In the genomic region with DNA sequence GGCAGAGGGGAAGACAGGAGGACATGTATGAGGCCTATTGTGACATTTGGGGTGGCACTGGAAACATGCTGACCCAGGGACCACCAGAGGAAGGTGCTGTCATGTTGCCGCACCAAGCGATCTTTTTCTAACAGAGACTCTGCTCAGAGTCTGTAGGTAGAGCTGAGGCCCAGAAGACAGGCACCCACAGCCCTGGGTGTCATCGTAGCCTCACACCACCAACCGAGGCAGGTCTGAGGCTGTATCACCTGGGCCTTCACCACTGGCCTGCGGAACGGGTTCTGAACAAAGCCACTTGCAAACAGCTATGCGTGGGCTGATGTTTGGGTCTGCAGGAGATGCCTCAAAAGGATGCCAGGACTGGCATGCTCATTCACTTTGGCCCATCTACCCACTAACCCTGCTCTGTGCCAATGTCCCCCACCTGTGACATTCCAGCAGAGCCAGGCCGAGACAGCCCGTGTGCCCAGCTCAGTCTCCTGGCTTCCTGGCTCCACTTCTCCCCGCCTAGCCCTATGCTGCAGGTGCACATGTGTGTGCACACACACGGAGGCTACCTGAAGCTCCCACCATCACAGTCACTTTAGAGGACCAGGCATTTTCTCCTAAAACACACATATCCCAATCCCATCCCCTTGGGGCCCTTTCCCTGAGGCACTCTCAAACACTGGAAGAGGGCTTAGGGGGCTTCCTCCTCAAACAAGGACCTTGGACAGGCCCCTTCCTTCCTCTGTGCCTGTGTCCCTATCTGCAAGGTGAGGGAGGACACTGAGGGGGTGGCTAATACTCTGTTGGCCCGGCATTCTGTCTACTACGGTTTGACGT, we compare ENCODE assay signal across 18 cellular contexts. TPM values are rescaled to one million over a fixed set of nuclear protein-coding genes. Genes with fewer than 3 reads are reported as not detected.
DNase-seq lines count a peak whose midpoint lies in the region; ATAC-seq, FAIRE-seq and TF ChIP-seq lines count a peak whose summit lies in the region.
"Had no signal": no experiment of that assay in that cellular context is flagged by ENCODE, and none has a peak within 500 bp of the region (broad histone marks: within the 10 kb centered on the region; RNA-seq: fewer than 3 reads in every experiment).

No MANE protein-coding gene starts in this region.

- DNase-seq in activated CD4-positive, alpha-beta memory T cell treated with anti-CD3 and anti-CD28 coated beads for 36 hours, result peak; percentile 4
- DNase-seq in activated CD4-positive, alpha-beta memory T cell treated with anti-CD3 and anti-CD28 coated beads, Interleukin-2, amount 10 ng/mL, durations not matched to agents 7 days and 5 days, result no peak
- DNase-seq in bronchial epithelial cell (ENCODE audit: low read depth), result no peak
- no peak for DNase-seq in mesenchymal stem cell
- DNase-seq in tibial artery, result peak; percentile 15 to 53
- DNase-seq in NCI-H2227 (lab: John Stamatoyannopoulos, UW; ENCODE audit: unreplicated experiment), result no peak
- no peak for DNase-seq in GM23338 (ENCODE audit: low spot score)
- no peak for DNase-seq in activated CD4-positive, alpha-beta T cell treated with anti-CD3 and anti-CD28 coated beads for 36 hours
- DNase-seq: effector CD8-positive, alpha-beta T cell; KG1; NCI-H1436; NCI-H446 treated with DMSO at 0.1 percent for 48 hours had no signal

- H3K23ac ChIP-seq in mesenchymal stem cell (ENCODE audit: low read length in 2 of 2), result no peak overlapping the region

- H3F3A ChIP-seq in GM23338 (replicated peaks; ENCODE audit: low read depth), result no peaks in the 10 kb centered on the region

- H3K4ac ChIP-seq in mesenchymal stem cell (ENCODE audit: low read depth in 1 of 2, low read length in 2 of 2), result no peak overlapping the region

- no peak for ATAC-seq in GM23338
- ATAC-seq in activated CD4-positive, alpha-beta T cell treated with anti-CD3 and anti-CD28 coated beads for 36 hours, result no peak
- ATAC-seq: A549, pancreas had no signal

- H3K9me2 ChIP-seq in GM23338 (ENCODE audit: insufficient read depth), result no peaks in the 10 kb centered on the region

- H4K91ac ChIP-seq in mesenchymal stem cell (ENCODE audit: low read length), result no peak overlapping the region

- H3K36me3 ChIP-seq in bronchial epithelial cell (ENCODE audit: control insufficient read depth, insufficient read depth, low read length), result peaks cover 21% of the 10 kb centered on the region
- no peaks in the 10 kb centered on the region for H3K36me3 ChIP-seq in mesenchymal stem cell (ENCODE audit: control insufficient read depth in 1 of 2, insufficient read depth in 2 of 2, low read depth in 1 of 2, low read length in 2 of 2)
- no peaks in the 10 kb centered on the region for H3K36me3 ChIP-seq in tibial artery
- H3K36me3 ChIP-seq in GM23338 (ENCODE audit: insufficient read depth), result no peaks in the 10 kb centered on the region
- H3K36me3 ChIP-seq: pancreas had no signal

- H2AFZ ChIP-seq in mesenchymal stem cell (ENCODE audit: low read depth, low read length) (no peak overlapping the region), GM23338 (no peak overlapping the region)

- H3K4me3 Mint-ChIP-seq in activated CD4-positive, alpha-beta memory T cell treated with anti-CD3 and anti-CD28 coated beads for 36 hours, result no peak overlapping the region
- H3K4me3 Mint-ChIP-seq in activated CD4-positive, alpha-beta memory T cell treated with anti-CD3 and anti-CD28 coated beads, Interleukin-2, amount 10 ng/mL, durations not matched to agents 7 days and 5 days, result no peak overlapping the region
- no peak overlapping the region for H3K4me3 Mint-ChIP-seq in GM23338
- no peak overlapping the region for H3K4me3 Mint-ChIP-seq in activated CD4-positive, alpha-beta T cell treated with anti-CD3 and anti-CD28 coated beads for 36 hours
- H3K4me3 Mint-ChIP-seq: brain had no signal

- no peak overlapping the region for H2BK5ac ChIP-seq in mesenchymal stem cell (ENCODE audit: low read depth, low read length, poor library complexity, severe bottlenecking)

- H3K27ac Mint-ChIP-seq in activated CD4-positive, alpha-beta memory T cell treated with anti-CD3 and anti-CD28 coated beads for 36 hours, result no peak overlapping the region
- no peak overlapping the region for H3K27ac Mint-ChIP-seq in activated CD4-positive, alpha-beta memory T cell treated with anti-CD3 and anti-CD28 coated beads, Interleukin-2, amount 10 ng/mL, durations not matched to agents 7 days and 5 days
- no peak overlapping the region; the same call in 1 of the 2 replicates for H3K27ac Mint-ChIP-seq in GM23338
- H3K27ac Mint-ChIP-seq in activated CD4-positive, alpha-beta T cell treated with anti-CD3 and anti-CD28 coated beads for 36 hours, result no peak overlapping the region
- H3K27ac Mint-ChIP-seq: brain had no signal

- H2AK5ac ChIP-seq in mesenchymal stem cell (ENCODE audit: low read length, severe bottlenecking), result no peak overlapping the region

- H2BK15ac ChIP-seq in mesenchymal stem cell (ENCODE audit: low read depth, poor library complexity, severe bottlenecking), result no peak overlapping the region

- no peaks in the 10 kb centered on the region for H3K79me2 ChIP-seq in GM23338 (replicated peaks; ENCODE audit: insufficient read depth)

- H3K9ac ChIP-seq in mesenchymal stem cell (ENCODE audit: low read length), result no peak overlapping the region

- no peak overlapping the region for H2BK12ac ChIP-seq in mesenchymal stem cell (ENCODE audit: low read length in 2 of 2)

- H3K9me3 Mint-ChIP-seq in activated CD4-positive, alpha-beta memory T cell treated with anti-CD3 and anti-CD28 coated beads for 36 hours, result no peaks in the 10 kb centered on the region
- H3K9me3 Mint-ChIP-seq in activated CD4-positive, alpha-beta memory T cell treated with anti-CD3 and anti-CD28 coated beads, Interleukin-2, amount 10 ng/mL, durations not matched to agents 7 days and 5 days, result no peaks in the 10 kb centered on the region
- H3K9me3 Mint-ChIP-seq in GM23338, result no peaks in the 10 kb centered on the region
- no peaks in the 10 kb centered on the region for H3K9me3 Mint-ChIP-seq in activated CD4-positive, alpha-beta T cell treated with anti-CD3 and anti-CD28 coated beads for 36 hours (ENCODE audit: low read depth)

- no peaks in the 10 kb centered on the region for H3K27me3 Mint-ChIP-seq in activated CD4-positive, alpha-beta memory T cell treated with anti-CD3 and anti-CD28 coated beads for 36 hours
- H3K27me3 Mint-ChIP-seq in activated CD4-positive, alpha-beta memory T cell treated with anti-CD3 and anti-CD28 coated beads, Interleukin-2, amount 10 ng/mL, durations not matched to agents 7 days and 5 days, result no peaks in the 10 kb centered on the region
- H3K27me3 Mint-ChIP-seq in GM23338 (ENCODE audit: insufficient read depth, low read depth, poor library complexity), result peaks cover 9% of the 10 kb centered on the region
- no peaks in the 10 kb centered on the region for H3K27me3 Mint-ChIP-seq in activated CD4-positive, alpha-beta T cell treated with anti-CD3 and anti-CD28 coated beads for 36 hours

- H3K27me3 ChIP-seq in bronchial epithelial cell (ENCODE audit: control insufficient read depth, insufficient read depth, low read length) (no peaks in the 10 kb centered on the region), mesenchymal stem cell (ENCODE audit: control insufficient read depth in 1 of 2, insufficient read depth in 1 of 2, low read length in 2 of 2) (peaks cover 41 to 57% of the 10 kb centered on the region in 2 experiments), tibial artery (peaks cover 0 to 8% of the 10 kb centered on the region in 2 donors), GM23338 (ENCODE audit: insufficient read depth) (no peaks in the 10 kb centered on the region)
- H3K27me3 ChIP-seq: pancreas had no signal

- H3K36me3 Mint-ChIP-seq in activated CD4-positive, alpha-beta memory T cell treated with anti-CD3 and anti-CD28 coated beads for 36 hours, result no peaks in the 10 kb centered on the region
- no peaks in the 10 kb centered on the region for H3K36me3 Mint-ChIP-seq in activated CD4-positive, alpha-beta memory T cell treated with anti-CD3 and anti-CD28 coated beads, Interleukin-2, amount 10 ng/mL, durations not matched to agents 7 days and 5 days (ENCODE audit: low read depth)
- H3K36me3 Mint-ChIP-seq in GM23338 (ENCODE audit: low read depth), result no peaks in the 10 kb centered on the region
- H3K36me3 Mint-ChIP-seq in activated CD4-positive, alpha-beta T cell treated with anti-CD3 and anti-CD28 coated beads for 36 hours (ENCODE audit: low read depth), result no peaks in the 10 kb centered on the region
- H3K36me3 Mint-ChIP-seq: brain had no signal

- H2BK120ac ChIP-seq in mesenchymal stem cell (ENCODE audit: low read depth, low read length), result no peak overlapping the region

- no peaks in the 10 kb centered on the region for H3K79me1 ChIP-seq in mesenchymal stem cell (replicated peaks; ENCODE audit: low read length, poor library complexity, severe bottlenecking)

- whole genome bisulfite sequencing in mesenchymal stem cell, result 86% methylated on average over 14 of the region's 14 CpGs

- H3K27ac ChIP-seq in mesenchymal stem cell (ENCODE audit: low read length, poor library complexity, severe bottlenecking), result no peak overlapping the region
- no peak overlapping the region for H3K27ac ChIP-seq in tibial artery
- H3K27ac ChIP-seq in GM23338 (ENCODE audit: low read depth), result no peak overlapping the region
- H3K27ac ChIP-seq: A549, pancreas, SK-N-MC had no signal

- H3K9me3 ChIP-seq in mesenchymal stem cell (ENCODE audit: control insufficient read depth, low read length), result no peaks in the 10 kb centered on the region
- no peaks in the 10 kb centered on the region for H3K9me3 ChIP-seq in tibial artery
- H3K9me3 ChIP-seq: A549, pancreas had no signal

- H3K4me3 ChIP-seq in bronchial epithelial cell (ENCODE audit: low read depth, low read length) (peak overlapping the region; percentile 83), mesenchymal stem cell (ENCODE audit: insufficient read depth in 1 of 2, low read depth in 1 of 2, low read length in 2 of 2) (no peak overlapping the region), tibial artery (no peak overlapping the region), GM23338 (no peak overlapping the region)
- H3K4me3 ChIP-seq: A549, pancreas, SK-N-MC had no signal

- intact Hi-C loops in activated CD4-positive, alpha-beta memory T cell treated with anti-CD3 and anti-CD28 coated beads for 36 hours (cut with micrococcal nuclease), result no loop called here
- intact Hi-C loops in tibial artery (cut with DNase I; ENCODE audit: low total_unique reads), result no loop called here
- intact Hi-C loops in activated CD4-positive, alpha-beta T cell treated with anti-CD3 and anti-CD28 coated beads for 36 hours (cut with DNase I, micrococcal nuclease), result no loop called here

- H4K8ac ChIP-seq in mesenchymal stem cell (ENCODE audit: low read length), result peak overlapping the region; percentile 13

- H3K4me2 ChIP-seq in mesenchymal stem cell (ENCODE audit: low read length, poor library complexity, severe bottlenecking) (no peak overlapping the region), GM23338 (no peak overlapping the region)
- H3K4me2 ChIP-seq: A549 had no signal

- no peaks in the 10 kb centered on the region for H3K4me1 Mint-ChIP-seq in activated CD4-positive, alpha-beta memory T cell treated with anti-CD3 and anti-CD28 coated beads for 36 hours (ENCODE audit: low read depth)
- no peaks in the 10 kb centered on the region for H3K4me1 Mint-ChIP-seq in activated CD4-positive, alpha-beta memory T cell treated with anti-CD3 and anti-CD28 coated beads, Interleukin-2, amount 10 ng/mL, durations not matched to agents 7 days and 5 days
- H3K4me1 Mint-ChIP-seq in GM23338, result peaks cover 3% of the 10 kb centered on the region; the same call in 1 of the 3 replicates
- H3K4me1 Mint-ChIP-seq in activated CD4-positive, alpha-beta T cell treated with anti-CD3 and anti-CD28 coated beads for 36 hours, result no peaks in the 10 kb centered on the region
- H3K4me1 Mint-ChIP-seq: brain had no signal

- no peak overlapping the region for H3K18ac ChIP-seq in mesenchymal stem cell (ENCODE audit: low read depth in 1 of 2, low read length in 2 of 2)

- no peak for TF ChIP-seq CTCF in bronchial epithelial cell (IDR thresholded peaks at IDR 0.05; ENCODE audit: insufficient read depth, low read length, severe bottlenecking)
- TF ChIP-seq CTCF in tibial artery (IDR thresholded peaks at IDR 0.05), result no peak
- TF ChIP-seq CTCF in GM23338 (conservative IDR thresholded peaks at IDR 0.05; ENCODE audit: low read depth in 2 of 2), result no peak

- POLR2A ChIA-PET in activated CD4-positive, alpha-beta memory T cell treated with anti-CD3 and anti-CD28 coated beads for 36 hours (lab: Charles Lee), result no interaction called here
- POLR2A ChIA-PET in activated CD4-positive, alpha-beta memory T cell treated with anti-CD3 and anti-CD28 coated beads, Interleukin-2, amount 10 ng/mL, durations not matched to agents 7 days and 5 days (lab: Charles Lee), result no interaction called here
- POLR2A ChIA-PET in activated CD4-positive, alpha-beta T cell treated with anti-CD3 and anti-CD28 coated beads for 36 hours (lab: Charles Lee), result no interaction called here

- H3K4me1 ChIP-seq in mesenchymal stem cell (ENCODE audit: control insufficient read depth, insufficient read depth, low read depth, low read length), result no peaks in the 10 kb centered on the region
- H3K4me1 ChIP-seq in tibial artery, result peaks cover 0 to 6% (median 3%) of the 10 kb centered on the region in 4 donors
- H3K4me1 ChIP-seq in GM23338 (ENCODE audit: insufficient read depth), result no peaks in the 10 kb centered on the region
- H3K4me1 ChIP-seq: pancreas had no signal

- no peak overlapping the region for H3K14ac ChIP-seq in mesenchymal stem cell (ENCODE audit: low read length in 2 of 2)

- H4K20me1 ChIP-seq in GM23338 (replicated peaks; ENCODE audit: insufficient read depth), result no peaks in the 10 kb centered on the region

- FAIRE-seq in bronchial epithelial cell (lab: Jason Lieb, UNC), result no peak
- FAIRE-seq: A549, pancreas, TTC549 had no signal

- CTCF ChIA-PET in activated CD4-positive, alpha-beta memory T cell treated with anti-CD3 and anti-CD28 coated beads for 36 hours (lab: Charles Lee), result no interaction called here
- CTCF ChIA-PET in activated CD4-positive, alpha-beta memory T cell treated with anti-CD3 and anti-CD28 coated beads, Interleukin-2, amount 10 ng/mL, durations not matched to agents 7 days and 5 days (lab: Charles Lee), result no interaction called here
- CTCF ChIA-PET in activated CD4-positive, alpha-beta T cell treated with anti-CD3 and anti-CD28 coated beads for 36 hours (lab: Charles Lee), result interaction anchor here (0.6 to 1.6 kb wide), 3 partner anchors 11 to 526 kb away, joined by 3 to 8 read pairs (median 3); no protein-coding TSS in a partner anchor

RNA-seq across cellular contexts. Expression of a gene that starts 3.6 kb away (rescaled TPM):
- not detected for total RNA-seq in activated CD4-positive, alpha-beta memory T cell treated with anti-CD3 and anti-CD28 coated beads for 36 hours
- not detected for total RNA-seq in activated CD4-positive, alpha-beta memory T cell treated with anti-CD3 and anti-CD28 coated beads, Interleukin-2, amount 10 ng/mL, durations not matched to agents 7 days and 5 days
- total RNA-seq in bronchial epithelial cell, result 146 and 441 TPM in 2 replicates
- not detected for polyA plus RNA-seq in mesenchymal stem cell (2013, experiment 1 of 2)
- polyA plus RNA-seq in mesenchymal stem cell (2013, experiment 2 of 2), result not detected
- total RNA-seq in GM23338 (2014; rRNA removed; shearing (Covaris generic)), result 0.16 and 0.28 TPM in 2 replicates
- polyA plus RNA-seq in GM23338 (2016; fragmentation: Nextera tagmentation; extraction: Ambion mirVana), result not detected in 2 replicates
- total RNA-seq in activated CD4-positive, alpha-beta T cell treated with anti-CD3 and anti-CD28 coated beads for 36 hours, result not detected
- total RNA-seq: mononuclear cell had no signal

Comparison
In these comparisons a context has a peak if more than half of its experiments do, and no peak if none do; other contexts are left out.
1. DNase-seq: peak in activated CD4-positive, alpha-beta memory T cell treated with anti-CD3 and anti-CD28 coated beads for 36 hours (single experiment) and tibial artery (2 of 2); none in activated CD4-positive, alpha-beta memory T cell treated with anti-CD3 and anti-CD28 coated beads, Interleukin-2, amount 10 ng/mL, durations not matched to agents 7 days and 5 days (single experiment), bronchial epithelial cell (single experiment), mesenchymal stem cell (single experiment), NCI-H2227 (single experiment), GM23338 (single experiment) and activated CD4-positive, alpha-beta T cell treated with anti-CD3 and anti-CD28 coated beads for 36 hours (single experiment).
2. RNA of a gene that starts 3.6 kb away (total RNA-seq): 146 to 441 TPM in bronchial epithelial cell; 0.16 to 0.28 TPM in GM23338, not detected in activated CD4-positive, alpha-beta memory T cell treated with anti-CD3 and anti-CD28 coated beads for 36 hours, not detected in activated CD4-positive, alpha-beta memory T cell treated with anti-CD3 and anti-CD28 coated beads, Interleukin-2, amount 10 ng/mL, durations not matched to agents 7 days and 5 days and not detected in activated CD4-positive, alpha-beta T cell treated with anti-CD3 and anti-CD28 coated beads for 36 hours; every median in the first group is over 100 times any median in the second.